ENCODE assay signal across 1 cellular context in genomic region chr6:42890311-42891198, GRCh38.
A peak's percentile ranks its signal among the peaks of the same experiment; 100 is the strongest.
TF ChIP-seq lines count a peak whose summit lies in the region.

No MANE protein-coding gene starts in this region.

TF ChIP-seq in HEK293, 187 proteins besides CTCF, POLR2A, EP300 and RAD21 (continued from another document and continues in another):
- TF ChIP-seq KLF10 (tag by site-specific recombination; IDR thresholded peaks at IDR 0.05) = 0 out of 2 replicates have a peak, but pooled peaks have one; percentile 14
- TF ChIP-seq INSM2 (tag by site-specific recombination; IDR thresholded peaks at IDR 0.05) = peak; percentile 79
- no peak for TF ChIP-seq ZNF366 (tag by site-specific recombination; conservative IDR thresholded peaks at IDR 0.05)
- TF ChIP-seq ZNF10 (tag by site-specific recombination; IDR thresholded peaks at IDR 0.05) = peak; percentile 36
- peak; percentile 57; the same call in 1 of the 2 replicates for TF ChIP-seq MYNN (tag by site-specific recombination; IDR thresholded peaks at IDR 0.05; ENCODE audit: borderline replicate concordance)
- peak; percentile 94 for TF ChIP-seq ZBTB17 (tag by site-specific recombination; IDR thresholded peaks at IDR 0.05)
- peak; percentile 95 for TF ChIP-seq REPIN1 (tag by site-specific recombination; IDR thresholded peaks at IDR 0.05; ENCODE audit: low read depth)
- peak; percentile 83 for TF ChIP-seq WT1 (tag by site-specific recombination; IDR thresholded peaks at IDR 0.05)
- TF ChIP-seq REST (tag by site-specific recombination; IDR thresholded peaks at IDR 0.05) = peak; percentile 55
- TF ChIP-seq ZBTB20 (tag by site-specific recombination; IDR thresholded peaks at IDR 0.05) = peak; percentile 100
- peak; percentile 98 for TF ChIP-seq ZFP69B (tag by site-specific recombination; IDR thresholded peaks at IDR 0.05)
- TF ChIP-seq ZXDB (tag by site-specific recombination; IDR thresholded peaks at IDR 0.05) = peak; percentile 95
- peak; percentile 87 for TF ChIP-seq ZBTB48 (tag by site-specific recombination; IDR thresholded peaks at IDR 0.05)
- no peak for TF ChIP-seq ZNF350 (tag by site-specific recombination; IDR thresholded peaks at IDR 0.05)
- TF ChIP-seq ZNF660 (tag by site-specific recombination; IDR thresholded peaks at IDR 0.05) = peak; percentile 57; the same call in 1 of the 2 replicates
- TF ChIP-seq TRIM28 (IDR thresholded peaks at IDR 0.05; ENCODE audit: borderline replicate concordance, low read length) = peak; percentile 77; the same call in 1 of the 2 replicates
- TF ChIP-seq ZNF600 (tag by site-specific recombination; IDR thresholded peaks at IDR 0.05) = peak; percentile 100
- TF ChIP-seq ZNF677 (tag by site-specific recombination; IDR thresholded peaks at IDR 0.05) = no peak
- TF ChIP-seq ZNF391 (tag by site-specific recombination; IDR thresholded peaks at IDR 0.05; ENCODE audit: borderline replicate concordance, low read depth) = peak; percentile 15; the same call in 1 of the 2 replicates
- TF ChIP-seq ZNF324 (tag by site-specific recombination; IDR thresholded peaks at IDR 0.05) = peak; percentile 94
- peak; percentile 93 for TF ChIP-seq GLIS2 (tag by site-specific recombination; IDR thresholded peaks at IDR 0.05)
- TF ChIP-seq ZBTB49 (tag by site-specific recombination; IDR thresholded peaks at IDR 0.05; ENCODE audit: low read depth) = no peak
- TF ChIP-seq KLF9 (tag by site-specific recombination; IDR thresholded peaks at IDR 0.05; ENCODE audit: low read depth) = peak; percentile 72
- peak; percentile 48; the same call in 1 of the 2 replicates for TF ChIP-seq PATZ1 (tag by site-specific recombination; IDR thresholded peaks at IDR 0.05)
- TF ChIP-seq, protein P1, sequence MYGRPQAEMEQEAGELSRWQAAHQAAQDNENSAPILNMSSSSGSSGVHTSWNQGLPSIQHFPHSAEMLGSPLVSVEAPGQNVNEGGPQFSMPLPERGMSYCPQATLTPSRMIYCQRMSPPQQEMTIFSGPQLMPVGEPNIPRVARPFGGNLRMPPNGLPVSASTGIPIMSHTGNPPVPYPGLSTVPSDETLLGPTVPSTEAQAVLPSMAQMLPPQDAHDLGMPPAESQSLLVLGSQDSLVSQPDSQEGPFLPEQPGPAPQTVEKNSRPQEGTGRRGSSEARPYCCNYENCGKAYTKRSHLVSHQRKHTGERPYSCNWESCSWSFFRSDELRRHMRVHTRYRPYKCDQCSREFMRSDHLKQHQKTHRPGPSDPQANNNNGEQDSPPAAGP (tag by site-specific recombination; IDR thresholded peaks at IDR 0.05) = peak; percentile 84; the same call in 1 of the 2 replicates
- no peak for TF ChIP-seq SCRT1 (tag by site-specific recombination; IDR thresholded peaks at IDR 0.05; ENCODE audit: borderline replicate concordance)
- TF ChIP-seq ZNF24 (tag by site-specific recombination; IDR thresholded peaks at IDR 0.05) = peak; percentile 91
- TF ChIP-seq SP2 (tag by site-specific recombination; IDR thresholded peaks at IDR 0.05) = peak; percentile 59
- TF ChIP-seq PRDM4 (tag by site-specific recombination; IDR thresholded peaks at IDR 0.05) = peak; percentile 43; the same call in 1 of the 2 replicates
- TF ChIP-seq ZNF223 (tag by site-specific recombination; IDR thresholded peaks at IDR 0.05) = 0 out of 2 replicates have a peak, but pooled peaks have one; percentile 18
- TF ChIP-seq KLF1 (tag by site-specific recombination; IDR thresholded peaks at IDR 0.05) = peak; percentile 16; the same call in 1 of the 2 replicates
- TF ChIP-seq ZNF354C (tag by site-specific recombination; IDR thresholded peaks at IDR 0.05; ENCODE audit: borderline replicate concordance, low read depth) = no peak
- peak; percentile 44; the same call in 1 of the 2 replicates for TF ChIP-seq GFI1B (tag by site-specific recombination; IDR thresholded peaks at IDR 0.05)
- 0 out of 2 replicates have a peak, but pooled peaks have one; percentile 29 for TF ChIP-seq ZNF837 (tag by site-specific recombination; IDR thresholded peaks at IDR 0.05)
- no peak for TF ChIP-seq ZNF548 (tag by site-specific recombination; IDR thresholded peaks at IDR 0.05)
- TF ChIP-seq ZNF561 (tag by site-specific recombination; IDR thresholded peaks at IDR 0.05; ENCODE audit: borderline replicate concordance) = peak; percentile 99
- TF ChIP-seq SP3 (tag by site-specific recombination; IDR thresholded peaks at IDR 0.05) = peak; percentile 58; the same call in 1 of the 2 replicates
- no peak for TF ChIP-seq ZNF133 (tag by site-specific recombination; IDR thresholded peaks at IDR 0.05)
- TF ChIP-seq ZNF501 (tag by site-specific recombination; IDR thresholded peaks at IDR 0.05) = peak; percentile 100
- peak; percentile 74 for TF ChIP-seq IKZF3 (tag by site-specific recombination; IDR thresholded peaks at IDR 0.05)
- TF ChIP-seq ZSCAN5A (tag by site-specific recombination; IDR thresholded peaks at IDR 0.05) = peak; percentile 95
- no peak for TF ChIP-seq ZNF274 (IDR thresholded peaks at IDR 0.05; ENCODE audit: low read length)
- TF ChIP-seq ZNF274 (tag by site-specific recombination; IDR thresholded peaks at IDR 0.05; ENCODE audit: borderline replicate concordance) = no peak
- peak; percentile 33; the same call in 1 of the 2 replicates for TF ChIP-seq ZNF513 (tag by site-specific recombination; IDR thresholded peaks at IDR 0.05)
- peak; percentile 97 for TF ChIP-seq GLIS1 (tag by site-specific recombination; IDR thresholded peaks at IDR 0.05)
- TF ChIP-seq ZNF221 (tag by site-specific recombination; IDR thresholded peaks at IDR 0.05; ENCODE audit: borderline replicate concordance) = peak; percentile 10; the same call in 1 of the 2 replicates
- TF ChIP-seq, protein P2, sequence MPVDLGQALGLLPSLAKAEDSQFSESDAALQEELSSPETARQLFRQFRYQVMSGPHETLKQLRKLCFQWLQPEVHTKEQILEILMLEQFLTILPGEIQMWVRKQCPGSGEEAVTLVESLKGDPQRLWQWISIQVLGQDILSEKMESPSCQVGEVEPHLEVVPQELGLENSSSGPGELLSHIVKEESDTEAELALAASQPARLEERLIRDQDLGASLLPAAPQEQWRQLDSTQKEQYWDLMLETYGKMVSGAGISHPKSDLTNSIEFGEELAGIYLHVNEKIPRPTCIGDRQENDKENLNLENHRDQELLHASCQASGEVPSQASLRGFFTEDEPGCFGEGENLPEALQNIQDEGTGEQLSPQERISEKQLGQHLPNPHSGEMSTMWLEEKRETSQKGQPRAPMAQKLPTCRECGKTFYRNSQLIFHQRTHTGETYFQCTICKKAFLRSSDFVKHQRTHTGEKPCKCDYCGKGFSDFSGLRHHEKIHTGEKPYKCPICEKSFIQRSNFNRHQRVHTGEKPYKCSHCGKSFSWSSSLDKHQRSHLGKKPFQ (tag by site-specific recombination; IDR thresholded peaks at IDR 0.05) = no peak
- TF ChIP-seq ZNF433 (tag by site-specific recombination; IDR thresholded peaks at IDR 0.05; ENCODE audit: low read depth) = no peak
